Comparison of ENCODE assay signal across 7 cellular contexts in genomic region chr2:223041527-223042109, GRCh38. TPM values are rescaled to one million over a fixed set of nuclear protein-coding genes. Genes with fewer than 3 reads are reported as not detected.
DNase-seq lines count a peak whose midpoint lies in the region; TF ChIP-seq lines count a peak whose summit lies in the region.

No MANE protein-coding gene starts in this region.

- H3K4me3 Mint-ChIP-seq in activated T-helper 1 cell treated with anti-CD3 and anti-CD28 coated beads, Interleukin-12 subunit alpha, Interleukin-12 subunit beta, Interleukin-2, Interleukin-4 antibody, amounts not matched to agents 30 ng/mL and 10 ng/mL and 1 ng/mL, durations not matched to agents 14 hours and 24 hours and 36 hours = no peak overlapping the region

- CTCF ChIA-PET in HEK293T (lab: Yijun Ruan, JAX) = no interaction called here

- DNase-seq in HEK293T (ENCODE audit: extremely low spot score) = peak; percentile 75
- peak; percentile 8 for DNase-seq in SK-N-DZ (ENCODE audit: low spot score)
- peak; percentile 66 for DNase-seq in left ventricle myocardium inferior
- peak; percentile 88 to 94 for DNase-seq in tibial artery
- no peak for DNase-seq in activated T-helper 1 cell treated with anti-CD3 and anti-CD28 coated beads, Interleukin-12 subunit alpha, Interleukin-12 subunit beta, Interleukin-2, Interleukin-4 antibody, amounts not matched to agents 30 ng/mL and 10 ng/mL and 1 ng/mL, durations not matched to agents 14 hours and 24 hours and 36 hours (ENCODE audit: low spot score)
- no peak for DNase-seq in NCI-H526 treated with DMSO at 0.1 percent for 48 hours (lab: John Stamatoyannopoulos, UW)
- no peak for DNase-seq in activated gamma-delta T cell (lab: John Stamatoyannopoulos, UW)

- H3K27me3 Mint-ChIP-seq in activated T-helper 1 cell treated with anti-CD3 and anti-CD28 coated beads, Interleukin-12 subunit alpha, Interleukin-12 subunit beta, Interleukin-2, Interleukin-4 antibody, amounts not matched to agents 30 ng/mL and 10 ng/mL and 1 ng/mL, durations not matched to agents 14 hours and 24 hours and 36 hours (ENCODE audit: insufficient read depth) = no peaks in the 10 kb centered on the region

- H3K36me3 ChIP-seq in left ventricle myocardium inferior = no peaks in the 10 kb centered on the region
- no peaks in the 10 kb centered on the region for H3K36me3 ChIP-seq in tibial artery

- H3K36me3 Mint-ChIP-seq in activated T-helper 1 cell treated with anti-CD3 and anti-CD28 coated beads, Interleukin-12 subunit alpha, Interleukin-12 subunit beta, Interleukin-2, Interleukin-4 antibody, amounts not matched to agents 30 ng/mL and 10 ng/mL and 1 ng/mL, durations not matched to agents 14 hours and 24 hours and 36 hours (ENCODE audit: low read depth) = no peaks in the 10 kb centered on the region

- POLR2A ChIA-PET in HEK293T (lab: Yijun Ruan, JAX) = no interaction called here

- H3K4me1 Mint-ChIP-seq in activated T-helper 1 cell treated with anti-CD3 and anti-CD28 coated beads, Interleukin-12 subunit alpha, Interleukin-12 subunit beta, Interleukin-2, Interleukin-4 antibody, amounts not matched to agents 30 ng/mL and 10 ng/mL and 1 ng/mL, durations not matched to agents 14 hours and 24 hours and 36 hours (ENCODE audit: low read depth) = no peaks in the 10 kb centered on the region

- intact Hi-C loops in left ventricle myocardium inferior (cut with micrococcal nuclease) = no loop called here
- intact Hi-C loops in tibial artery (cut with DNase I; ENCODE audit: low total_unique reads) = no loop called here
- intact Hi-C loops in activated T-helper 1 cell treated with anti-CD3 and anti-CD28 coated beads, Interleukin-12 subunit alpha, Interleukin-12 subunit beta, Interleukin-2, Interleukin-4 antibody, amounts not matched to agents 30 ng/mL and 10 ng/mL and 1 ng/mL, durations not matched to agents 14 hours and 24 hours and 36 hours (cut with micrococcal nuclease) = no loop called here

- H3K27ac Mint-ChIP-seq in activated T-helper 1 cell treated with anti-CD3 and anti-CD28 coated beads, Interleukin-12 subunit alpha, Interleukin-12 subunit beta, Interleukin-2, Interleukin-4 antibody, amounts not matched to agents 30 ng/mL and 10 ng/mL and 1 ng/mL, durations not matched to agents 14 hours and 24 hours and 36 hours = no peak overlapping the region

- H3K4me3 ChIP-seq in left ventricle myocardium inferior = no peak overlapping the region
- no peak overlapping the region for H3K4me3 ChIP-seq in tibial artery

- H3K4me1 ChIP-seq in left ventricle myocardium inferior (peaks cover under 1% of the 10 kb centered on the region), tibial artery (peaks cover 0 to 38% (median 8%) of the 10 kb centered on the region in 4 donors)

- no peak for TF ChIP-seq CTCF in left ventricle myocardium inferior (IDR thresholded peaks at IDR 0.05; ENCODE audit: borderline replicate concordance)
- TF ChIP-seq CTCF in tibial artery (IDR thresholded peaks at IDR 0.05) = peak; percentile 5 to 19

- H3K27ac ChIP-seq in left ventricle myocardium inferior (replicated peaks) (peak overlapping the region; percentile 70), tibial artery (peak overlapping the region; percentile 76 to 83)

- H3K27me3 ChIP-seq in left ventricle myocardium inferior (ENCODE audit: low read depth) = no peaks in the 10 kb centered on the region
- no peaks in the 10 kb centered on the region for H3K27me3 ChIP-seq in tibial artery

- no peaks in the 10 kb centered on the region for H3K9me3 Mint-ChIP-seq in activated T-helper 1 cell treated with anti-CD3 and anti-CD28 coated beads, Interleukin-12 subunit alpha, Interleukin-12 subunit beta, Interleukin-2, Interleukin-4 antibody, amounts not matched to agents 30 ng/mL and 10 ng/mL and 1 ng/mL, durations not matched to agents 14 hours and 24 hours and 36 hours

- H3K9me3 ChIP-seq in left ventricle myocardium inferior (replicated peaks) = no peaks in the 10 kb centered on the region
- H3K9me3 ChIP-seq in tibial artery = no peaks in the 10 kb centered on the region

TF ChIP-seq in HEK293T, 16 proteins besides CTCF, POLR2A, EP300 and RAD21:
- no peak for TF ChIP-seq PKNOX1 (IDR thresholded peaks at IDR 0.05)
- TF ChIP-seq SUZ12 (IDR thresholded peaks at IDR 0.05) = no peak
- no peak for TF ChIP-seq HDGF (IDR thresholded peaks at IDR 0.05; ENCODE audit: borderline replicate concordance)
- no peak for TF ChIP-seq ARNT (IDR thresholded peaks at IDR 0.05)
- no peak for TF ChIP-seq CTBP1 (IDR thresholded peaks at IDR 0.05; ENCODE audit: borderline replicate concordance)

RNA-seq across cellular contexts. Expression of gene KCNE4, which starts 10.4 kb away (rescaled TPM):
- 0.10 TPM in 1 of 2 replicates, not detected in the other for polyA plus RNA-seq in SK-N-DZ (2014; cell fraction: cytosol; rRNA removed)
- polyA plus RNA-seq in SK-N-DZ (2014; cell fraction: nucleus; rRNA removed) = 0.16 TPM in 1 of 2 replicates, not detected in the other
- 3.1 TPM for total RNA-seq in left ventricle myocardium inferior
- total RNA-seq in activated T-helper 1 cell treated with anti-CD3 and anti-CD28 coated beads, Interleukin-12 subunit alpha, Interleukin-12 subunit beta, Interleukin-2, Interleukin-4 antibody, amounts not matched to agents 30 ng/mL and 10 ng/mL and 1 ng/mL, durations not matched to agents 14 hours and 24 hours and 36 hours = not detected in 2 replicates

Comparison
In these comparisons a context has a peak if more than half of its experiments do, and no peak if none do; other contexts are left out.
1. DNase-seq: peak in HEK293T (single experiment), SK-N-DZ (single experiment), left ventricle myocardium inferior (single experiment) and tibial artery (2 of 2); none in activated T-helper 1 cell treated with anti-CD3 and anti-CD28 coated beads, Interleukin-12 subunit alpha, Interleukin-12 subunit beta, Interleukin-2, Interleukin-4 antibody, amounts not matched to agents 30 ng/mL and 10 ng/mL and 1 ng/mL, durations not matched to agents 14 hours and 24 hours and 36 hours (single experiment), NCI-H526 treated with DMSO at 0.1 percent for 48 hours (single experiment) and activated gamma-delta T cell (single experiment).